33 cellular contexts compared by ENCODE assay signal in the genomic region with DNA sequence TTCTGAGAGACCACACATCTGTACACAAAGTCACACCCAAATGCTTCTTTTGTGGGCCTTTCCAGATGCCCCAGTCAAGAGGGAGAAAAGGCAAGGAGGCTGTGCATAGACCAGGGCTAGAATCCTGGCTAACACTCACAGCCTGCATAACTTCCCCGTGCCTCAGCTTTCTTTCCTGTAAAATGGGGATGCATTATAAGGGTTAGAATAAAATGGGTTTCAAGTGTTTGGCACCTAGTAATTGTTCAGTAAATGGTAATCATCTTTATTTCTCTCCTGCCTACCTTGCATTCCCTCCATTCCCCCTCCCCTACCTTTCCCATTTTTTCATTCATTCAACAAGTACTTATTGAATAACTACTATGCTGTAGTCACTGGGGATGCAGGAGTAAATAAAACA. TPM values are rescaled to one million over a fixed set of nuclear protein-coding genes. Genes with fewer than 3 reads are reported as not detected.
"Had no signal": no experiment of that assay in that cellular context is flagged by ENCODE, and none has a peak within 500 bp of the region (broad histone marks: within the 10 kb centered on the region; RNA-seq: fewer than 3 reads in every experiment).

No MANE protein-coding gene starts in this region.

- ATAC-seq: natural killer cell; psoas muscle; right cardiac atrium; sciatic nerve; stimulated activated memory B cell treated with anti-CD40 and anti-IgM and Interleukin-4, amounts not matched to agents 10 μg/mL and 1 μg/mL and 100 μg/mL, for 72 hours; stimulated activated naive CD8-positive, alpha-beta T cell treated with anti-CD3 and anti-CD28 coated beads, Interleukin-15, amount 100 ng/mL, for 72 hours; stimulated activated naive CD8-positive, alpha-beta T cell treated with anti-CD3 and anti-CD28 coated beads, Interleukin-15, Interleukin-2, amounts not matched to agents 100 U/mL and 50 U/mL, for 24 hours; upper lobe of right lung had no signal

- H3K4me3 ChIP-seq: neural progenitor cell, ovary, psoas muscle, skin epidermis, smooth muscle cell, spleen, suprapubic skin, testis, tibial artery, transverse colon, upper lobe of right lung, uterus had no signal

- DNase-seq: natural killer cell; occipital lobe; ovary; posterior cingulate gyrus; psoas muscle; right cardiac atrium; spleen; stimulated activated CD4-positive, alpha-beta T cell treated with anti-CD3 and anti-CD28 coated beads, Interleukin-12 subunit alpha, Interleukin-12 subunit beta, amount 100 ng/mL, for 4 hours; stimulated activated CD4-positive, alpha-beta T cell treated with anti-CD3 and anti-CD28 coated beads, Interleukin-1b, Interleukin-23, amount 100 ng/mL, for 48 hours; stimulated activated CD4-positive, alpha-beta T cell treated with anti-CD3 and anti-CD28 coated beads, Interleukin-4, amount 100 ng/mL, for 1 hour; stimulated activated CD4-positive, alpha-beta T cell treated with anti-CD3 and anti-CD28 coated beads, Interleukin-4, amount 100 ng/mL, for 4 hours; stimulated activated CD8-positive, alpha-beta memory T cell treated with anti-CD3 and anti-CD28 coated beads, Interleukin-4, amount 100 ng/mL, for 48 hours; stimulated activated naive CD4-positive, alpha-beta T cell; stimulated activated naive CD8-positive, alpha-beta T cell treated with anti-CD3 and anti-CD28 coated beads, Interleukin-15, amount 100 ng/mL, for 72 hours; stimulated activated naive CD8-positive, alpha-beta T cell treated with anti-CD3 and anti-CD28 coated beads, Interleukin-15, Interleukin-2, amounts not matched to agents 100 U/mL and 50 U/mL, for 24 hours; substantia nigra; testis; tibial artery; transverse colon; upper lobe of right lung; uterus had no signal

- H3K27me3 ChIP-seq: neural progenitor cell, ovary, spleen, suprapubic skin, testis, tibial artery, transverse colon, upper lobe of right lung, uterus had no signal

- H3K4me1 ChIP-seq: parathyroid adenoma, suprapubic skin, testis, tibial artery, transverse colon, upper lobe of right lung, uterus had no signal

- H3K36me3 ChIP-seq: neural progenitor cell, ovary, spleen, suprapubic skin, tibial artery, transverse colon, upper lobe of right lung, uterus had no signal

- H3K9me3 ChIP-seq: ovary, psoas muscle, spleen, suprapubic skin, testis, tibial artery, transverse colon, upper lobe of right lung, uterus had no signal

- H3K4me2 ChIP-seq: neural progenitor cell, smooth muscle cell had no signal

- H2AFZ ChIP-seq: neural progenitor cell, parathyroid adenoma had no signal

- H3K79me2 ChIP-seq: parathyroid adenoma had no signal

- H3K9ac ChIP-seq: neural progenitor cell, parathyroid adenoma had no signal

- H3K27ac ChIP-seq: neural progenitor cell, ovary, parathyroid adenoma, psoas muscle, skin epidermis, spleen, suprapubic skin, testis, tibial artery, transverse colon, upper lobe of right lung, uterus had no signal

RNA-seq across cellular contexts. Expression of gene UNC5CL, which starts 29.4 kb away (rescaled TPM):
- total RNA-seq: osteoblast had no signal

RNA-seq across cellular contexts. Expression of gene TSPO2, which starts 32.6 kb away (rescaled TPM):
- total RNA-seq: natural killer cell, occipital lobe, osteoblast, ovary, progenitor cell of endocrine pancreas, renal cortical epithelial cell, right cardiac atrium, smooth muscle cell, suprapubic skin, testis, transverse colon, upper lobe of right lung, urinary bladder, uterus had no signal
- polyA plus RNA-seq: neural cell, ovary, psoas muscle, right cardiac atrium, smooth muscle cell, urinary bladder had no signal

RNA-seq across cellular contexts. Expression of gene APOBEC2, which starts 43.3 kb away (rescaled TPM):
- total RNA-seq: natural killer cell, osteoblast, ovary, renal cortical epithelial cell, sciatic nerve, smooth muscle cell, suprapubic skin, transverse colon, upper lobe of right lung, uterus had no signal
- polyA plus RNA-seq: neural cell, spleen had no signal
